Comparison of ENCODE assay signal across 9 cellular contexts in genomic region chr14:20456971-20457370, GRCh38. TPM values are rescaled to one million over a fixed set of nuclear protein-coding genes. Genes with fewer than 3 reads are reported as not detected.
DNase-seq lines count a peak whose midpoint lies in the region; ATAC-seq and TF ChIP-seq lines count a peak whose summit lies in the region.
"Had no signal": no experiment of that assay in that cellular context is flagged by ENCODE, and none has a peak within 500 bp of the region (broad histone marks: within the 10 kb centered on the region; RNA-seq: fewer than 3 reads in every experiment).

No MANE protein-coding gene starts in this region.

- no peak for ATAC-seq in activated T-helper 17 cell treated with anti-CD3 and anti-CD28 coated beads, Interleukin-2, amount 50 U/mL, for 72 hours (replicated peaks)
- ATAC-seq: activated T-cell treated with anti-CD3 and anti-CD28 coated beads, Interleukin-2, amount 50 U/mL, for 4 hours had no signal

- no peak overlapping the region for H3K4me3 Mint-ChIP-seq in Calu3 (ENCODE audit: low read depth, unreplicated experiment)
- no peak overlapping the region for H3K4me3 Mint-ChIP-seq in activated T-helper 17 cell treated with anti-CD3 and anti-CD28 coated beads, Interleukin-2, amount 50 U/mL, for 72 hours
- no peak overlapping the region for H3K4me3 Mint-ChIP-seq in neural progenitor cell
- H3K4me3 Mint-ChIP-seq: activated T-cell treated with anti-CD3 and anti-CD28 coated beads, Interleukin-2, amount 50 U/mL, for 4 hours had no signal

- H3F3A ChIP-seq in neural progenitor cell (ENCODE audit: low read depth): peaks cover 59% of the 10 kb centered on the region

- TF ChIP-seq CTCF in Calu3 (IDR thresholded peaks at IDR 0.05; ENCODE audit: unreplicated experiment) (no peak), neural progenitor cell (IDR thresholded peaks at IDR 0.05) (no peak)

- H3K27ac Mint-ChIP-seq in Calu3 (ENCODE audit: unreplicated experiment) (peak overlapping the region; percentile 64), neural progenitor cell (no peak overlapping the region)
- H3K27ac Mint-ChIP-seq in activated T-helper 17 cell treated with anti-CD3 and anti-CD28 coated beads, Interleukin-2, amount 50 U/mL, for 72 hours: peak overlapping the region; percentile 7

- H3K9me3 Mint-ChIP-seq in Calu3 (ENCODE audit: low read depth, unreplicated experiment) (no peaks in the 10 kb centered on the region), neural progenitor cell (no peaks in the 10 kb centered on the region)
- H3K9me3 Mint-ChIP-seq in activated T-helper 17 cell treated with anti-CD3 and anti-CD28 coated beads, Interleukin-2, amount 50 U/mL, for 72 hours: no peaks in the 10 kb centered on the region
- H3K9me3 Mint-ChIP-seq: activated T-cell treated with anti-CD3 and anti-CD28 coated beads, Interleukin-2, amount 50 U/mL, for 4 hours had no signal

- no peak for DNase-seq in Calu3
- no peak for DNase-seq in neural progenitor cell (ENCODE audit: low spot score)
- no peak for DNase-seq in RPMI8226
- no peak for DNase-seq in activated T-cell treated with anti-CD3 and anti-CD28 coated beads, Interleukin-2, amount 50 U/mL, for 1 hour
- no peak for DNase-seq in GM03348 (ENCODE audit: low spot score)
- DNase-seq: activated T-cell treated with anti-CD3 and anti-CD28 coated beads, Interleukin-2, amount 50 U/mL, for 4 hours had no signal

- no peak overlapping the region for H2AFZ ChIP-seq in neural progenitor cell (replicated peaks)

- intact Hi-C loops in Calu3 (cut with micrococcal nuclease; ENCODE audit: unreplicated experiment): loop anchor here (5.0 kb wide), 1 partner anchor 115 kb away; the partner anchor contains the start of gene PARP2

- peaks cover 54% of the 10 kb centered on the region for H3K36me3 ChIP-seq in HUES6 (ENCODE audit: control insufficient read depth, insufficient read depth, low read length)
- H3K36me3 ChIP-seq in neural progenitor cell: peaks cover 7% of the 10 kb centered on the region

- peaks cover 4% of the 10 kb centered on the region for H3K4me1 ChIP-seq in HUES6 (ENCODE audit: control insufficient read depth, insufficient read depth, low read length)
- peaks cover 9% of the 10 kb centered on the region for H3K4me1 ChIP-seq in neural progenitor cell

- H3K9me3 ChIP-seq in HUES6 (ENCODE audit: control insufficient read depth, insufficient read depth, low read depth, low read length) (no peaks in the 10 kb centered on the region), neural progenitor cell (ENCODE audit: low read depth) (no peaks in the 10 kb centered on the region)
- H3K9me3 ChIP-seq: breast epithelium had no signal

- BruUV-seq in Calu3 (replicated peaks; lab: Mats Ljungman, UMichigan): no TSS peak

- H3K4me2 ChIP-seq in neural progenitor cell: peak overlapping the region; percentile 85

- H4K20me1 ChIP-seq in neural progenitor cell (ENCODE audit: low read depth): peaks cover 14% of the 10 kb centered on the region

- H3K4me1 Mint-ChIP-seq in Calu3 (ENCODE audit: low read depth, unreplicated experiment) (peaks cover 17% of the 10 kb centered on the region), neural progenitor cell (peaks cover 17% of the 10 kb centered on the region)
- H3K4me1 Mint-ChIP-seq in activated T-helper 17 cell treated with anti-CD3 and anti-CD28 coated beads, Interleukin-2, amount 50 U/mL, for 72 hours: peaks cover 18% of the 10 kb centered on the region

- H3K27me3 ChIP-seq in HUES6 (ENCODE audit: control insufficient read depth, insufficient read depth, low read length) (no peaks in the 10 kb centered on the region), neural progenitor cell (no peaks in the 10 kb centered on the region)
- H3K27me3 ChIP-seq: breast epithelium had no signal

- CTCF ChIA-PET in Calu3 (lab: Charles Lee): no interaction called here

- H3K9ac ChIP-seq in HUES6 (ENCODE audit: low read length): no peak overlapping the region
- H3K9ac ChIP-seq in neural progenitor cell: no peak overlapping the region

- H3K4me3 ChIP-seq in HUES6 (ENCODE audit: low read depth, low read length) (peak overlapping the region; percentile 91), neural progenitor cell (no peak overlapping the region)

- no peak overlapping the region for H3K27ac ChIP-seq in HUES6 (ENCODE audit: low read depth, low read length)
- H3K27ac ChIP-seq in neural progenitor cell: peak overlapping the region; percentile 99

- H3K36me3 Mint-ChIP-seq in Calu3 (ENCODE audit: insufficient read depth, unreplicated experiment) (peaks cover 40% of the 10 kb centered on the region), neural progenitor cell (peaks cover 15% of the 10 kb centered on the region)
- H3K36me3 Mint-ChIP-seq in activated T-helper 17 cell treated with anti-CD3 and anti-CD28 coated beads, Interleukin-2, amount 50 U/mL, for 72 hours (ENCODE audit: low read depth): peaks cover 7% of the 10 kb centered on the region

- H3K79me2 ChIP-seq in neural progenitor cell (ENCODE audit: low read depth): peaks cover 65% of the 10 kb centered on the region

- H3K27me3 Mint-ChIP-seq in Calu3 (ENCODE audit: unreplicated experiment): no peaks in the 10 kb centered on the region
- no peaks in the 10 kb centered on the region for H3K27me3 Mint-ChIP-seq in activated T-helper 17 cell treated with anti-CD3 and anti-CD28 coated beads, Interleukin-2, amount 50 U/mL, for 72 hours
- H3K27me3 Mint-ChIP-seq in neural progenitor cell (ENCODE audit: insufficient read depth, low read depth): no peaks in the 10 kb centered on the region

RNA-seq across cellular contexts. Expression of gene APEX1, which starts 1.9 kb away (rescaled TPM):
- total RNA-seq in Calu3 (2022): 205 TPM in 2 replicates
- total RNA-seq in activated T-helper 17 cell treated with anti-CD3 and anti-CD28 coated beads, Interleukin-2, amount 50 U/mL, for 72 hours: 100 to 1,000 TPM; 151 to 224 TPM
- total RNA-seq in neural progenitor cell (ENCODE audit: low replicate concordance): 76.6 and 118 TPM in 2 replicates

RNA-seq across cellular contexts. Expression of gene OSGEP, which starts 2.4 kb away (rescaled TPM):
- total RNA-seq in Calu3 (2022) (46.2 and 54.3 TPM in 2 replicates), neural progenitor cell (ENCODE audit: low replicate concordance) (62.5 and 67.0 TPM in 2 replicates)
- total RNA-seq in activated T-helper 17 cell treated with anti-CD3 and anti-CD28 coated beads, Interleukin-2, amount 50 U/mL, for 72 hours: 10 to 100 TPM; 40.5 to 42.3 TPM

RNA-seq across cellular contexts. Expression of gene PIP4P1, which starts 4.3 kb away (rescaled TPM):
- total RNA-seq in Calu3 (2022) (27.0 and 33.8 TPM in 2 replicates), neural progenitor cell (ENCODE audit: low replicate concordance) (24.1 and 35.3 TPM in 2 replicates)
- total RNA-seq in activated T-helper 17 cell treated with anti-CD3 and anti-CD28 coated beads, Interleukin-2, amount 50 U/mL, for 72 hours: 10 to 100 TPM; 23.1 to 27.4 TPM

RNA-seq across cellular contexts. Expression of gene PNP, which starts 12.2 kb away (rescaled TPM):
- 81.3 and 94.9 TPM in 2 replicates for total RNA-seq in Calu3 (2022)
- total RNA-seq in activated T-helper 17 cell treated with anti-CD3 and anti-CD28 coated beads, Interleukin-2, amount 50 U/mL, for 72 hours: 100 to 1,000 TPM; 135 to 231 TPM
- 43.6 and 50.6 TPM in 2 replicates for total RNA-seq in neural progenitor cell (ENCODE audit: low replicate concordance)

RNA-seq across cellular contexts. Expression of gene KLHL33, which starts 21.0 kb away (rescaled TPM):
- total RNA-seq in Calu3 (2022) (not detected in 2 replicates), neural progenitor cell (ENCODE audit: low replicate concordance) (0.22 TPM in 1 of 2 replicates, not detected in the other)
- under 1 TPM; 0.04 to 0.11 TPM for total RNA-seq in activated T-helper 17 cell treated with anti-CD3 and anti-CD28 coated beads, Interleukin-2, amount 50 U/mL, for 72 hours
